ENCODE assay signal across 13 cellular contexts in genomic region chr11:105838668-105839403, GRCh38.
A peak's percentile ranks its signal among the peaks of the same experiment; 100 is the strongest.
DNase-seq lines count a peak whose midpoint lies in the region; ATAC-seq, FAIRE-seq and TF ChIP-seq lines count a peak whose summit lies in the region.
"Had no signal": no experiment of that assay in that cellular context is flagged by ENCODE, and none has a peak within 500 bp of the region (broad histone marks: within the 10 kb centered on the region; RNA-seq: fewer than 3 reads in every experiment).

No MANE protein-coding gene starts in this region.

- peak; percentile 7 for DNase-seq in AG04450 (ENCODE audit: low read depth, low spot score)
- DNase-seq in GM23338 (ENCODE audit: low spot score), result peak; percentile 11
- DNase-seq in Panc1 (ENCODE audit: low read depth, low spot score), result peak; percentile 27
- peak; percentile 16 for DNase-seq in fibroblast of mammary gland (ENCODE audit: low read depth)
- DNase-seq in left lung, result no peak
- no peak for DNase-seq in NCI-H510A (lab: John Stamatoyannopoulos, UW)
- no peak for DNase-seq in pancreas
- DNase-seq: effector memory CD8-positive, alpha-beta T cell; GDM1; stimulated activated naive CD4-positive, alpha-beta T cell; T-helper 2 cell had no signal

- TF ChIP-seq CTCF in AG04450 (IDR thresholded peaks at IDR 0.05; ENCODE audit: low read depth, low read length) (no peak), GM23338 (conservative IDR thresholded peaks at IDR 0.05; ENCODE audit: low read depth in 2 of 2) (0 out of 4 replicates have a peak, but pooled peaks of 1 of the 2 experiments have one; percentile 11), Panc1 (IDR thresholded peaks at IDR 0.05) (no peak), fibroblast of mammary gland (conservative IDR thresholded peaks at IDR 0.05; ENCODE audit: control insufficient read depth, insufficient read depth, low read depth, low read length) (no peak), left lung (IDR thresholded peaks at IDR 0.05) (no peak), pancreas (IDR thresholded peaks at IDR 0.05) (no peak)

- no peak overlapping the region for H3K4me2 ChIP-seq in GM23338

- no peaks in the 10 kb centered on the region for H3K27me3 Mint-ChIP-seq in GM23338 (ENCODE audit: insufficient read depth, low read depth, poor library complexity)

- WGBS in pancreas, 2 donors, result 70% methylated on average over 4 of the region's 4 CpGs

- ATAC-seq in GM23338, result no peak; the same call in 2 of the 3 replicates
- ATAC-seq in Panc1, result no peak
- no peak for ATAC-seq in GM18861 (IDR thresholded peaks at IDR 0.05; ENCODE audit: unreplicated experiment)
- no peak for ATAC-seq in left lung
- no peak for ATAC-seq in pancreas
- ATAC-seq: effector memory CD8-positive, alpha-beta T cell had no signal

- no peak for FAIRE-seq in pancreas (lab: Jason Lieb, UNC)

- no peaks in the 10 kb centered on the region for H3K9me3 Mint-ChIP-seq in GM23338
- H3K9me3 Mint-ChIP-seq: effector memory CD8-positive, alpha-beta T cell; neural crest cell had no signal

- no peak overlapping the region for H3K4me3 Mint-ChIP-seq in GM23338
- H3K4me3 Mint-ChIP-seq: effector memory CD8-positive, alpha-beta T cell; neural crest cell had no signal

- H3K9me3 ChIP-seq in AG04450 (ENCODE audit: control insufficient read depth, insufficient read depth, low read length) (no peaks in the 10 kb centered on the region), Panc1 (ENCODE audit: control insufficient read depth, insufficient read depth, low read depth, low read length) (0 out of 2 replicates have a peak, but pooled peaks cover 3% of the 10 kb centered on the region), left lung (no peaks in the 10 kb centered on the region), pancreas (no peaks in the 10 kb centered on the region)

- no peak overlapping the region for H2AFZ ChIP-seq in GM23338

- in situ Hi-C loops in Panc1 (cut with HindIII; ENCODE audit: low pct_unique_long_range_greater_than_20kb, low sequenced_read_pairs), result no loop called here

- no peak overlapping the region for H3K4me3 ChIP-seq in AG04450 (ENCODE audit: low read depth, low read length)
- no peak overlapping the region for H3K4me3 ChIP-seq in GM23338
- H3K4me3 ChIP-seq in Panc1 (ENCODE audit: low read depth in 2 of 2, low read length in 2 of 2), result no peak overlapping the region
- H3K4me3 ChIP-seq in fibroblast of mammary gland (ENCODE audit: control insufficient read depth, low read depth, low read length), result no peak overlapping the region
- no peak overlapping the region for H3K4me3 ChIP-seq in left lung
- H3K4me3 ChIP-seq in pancreas, result no peak overlapping the region

- H3F3A ChIP-seq in GM23338 (replicated peaks; ENCODE audit: low read depth), result no peaks in the 10 kb centered on the region

- H3K79me2 ChIP-seq in GM23338 (replicated peaks; ENCODE audit: insufficient read depth), result no peaks in the 10 kb centered on the region

- H3K4me1 ChIP-seq in GM23338 (ENCODE audit: insufficient read depth), result no peaks in the 10 kb centered on the region
- H3K4me1 ChIP-seq in Panc1 (ENCODE audit: control insufficient read depth, insufficient read depth, low read length), result no peaks in the 10 kb centered on the region
- H3K4me1 ChIP-seq in left lung, result no peaks in the 10 kb centered on the region
- H3K4me1 ChIP-seq in pancreas, result no peaks in the 10 kb centered on the region

- H3K27me3 ChIP-seq in AG04450 (ENCODE audit: control insufficient read depth, insufficient read depth, low read length) (no peaks in the 10 kb centered on the region), GM23338 (ENCODE audit: insufficient read depth) (no peaks in the 10 kb centered on the region), Panc1 (ENCODE audit: control insufficient read depth, insufficient read depth, low read length) (no peaks in the 10 kb centered on the region), left lung (no peaks in the 10 kb centered on the region), pancreas (no peaks in the 10 kb centered on the region)

- H3K9me2 ChIP-seq in GM23338 (ENCODE audit: insufficient read depth), result no peaks in the 10 kb centered on the region; the same call in 1 of the 2 replicates

- CTCF ChIA-PET in AG04450 (lab: Charles Lee), result no interaction called here
- CTCF ChIA-PET in Panc1 (lab: Charles Lee), result interaction anchor here (0.7 kb wide), 1 partner anchor 14 kb away, joined by 3 read pairs; no protein-coding TSS in a partner anchor

- H3K27ac ChIP-seq in AG04450 (ENCODE audit: low read depth, low read length) (no peak overlapping the region), GM23338 (ENCODE audit: low read depth) (no peak overlapping the region), Panc1 (ENCODE audit: low read length) (no peak overlapping the region), left lung (no peak overlapping the region), pancreas (no peak overlapping the region)

- H3K36me3 ChIP-seq in GM23338 (ENCODE audit: insufficient read depth) (no peaks in the 10 kb centered on the region; the same call in 1 of the 2 replicates), Panc1 (ENCODE audit: control insufficient read depth, insufficient read depth, low read length) (no peaks in the 10 kb centered on the region), left lung (no peaks in the 10 kb centered on the region), pancreas (no peaks in the 10 kb centered on the region)

- H3K4me1 Mint-ChIP-seq in GM23338, result no peaks in the 10 kb centered on the region; the same call in 2 of the 3 replicates
- H3K4me1 Mint-ChIP-seq: neural crest cell had no signal

- BruUV-seq in Panc1 (replicated peaks; lab: Mats Ljungman, UMichigan), result no TSS peak

- intact Hi-C loops in Panc1 (cut with micrococcal nuclease; ENCODE audit: unreplicated experiment), result no loop called here
- intact Hi-C loops in left lung (cut with DNase I), result no loop called here
- intact Hi-C loops in pancreas (cut with DNase I), result no loop called here

- no peaks in the 10 kb centered on the region for H4K20me1 ChIP-seq in GM23338 (replicated peaks; ENCODE audit: insufficient read depth)

- POLR2A ChIA-PET in AG04450 (lab: Yijun Ruan, JAX), result no interaction called here
- POLR2A ChIA-PET in Panc1 (lab: Charles Lee), result interaction anchor here (0.6 kb wide), 1 partner anchor 33 kb away, joined by 3 read pairs; no protein-coding TSS in a partner anchor

- H3K27ac Mint-ChIP-seq in GM23338, result no peak overlapping the region
- H3K27ac Mint-ChIP-seq: effector memory CD8-positive, alpha-beta T cell had no signal

- H3K36me3 Mint-ChIP-seq in GM23338 (ENCODE audit: low read depth), result no peaks in the 10 kb centered on the region

TF ChIP-seq in GM23338, 12 proteins besides CTCF, POLR2A, EP300 and RAD21:
- TF ChIP-seq POLR2AphosphoS5 (IDR thresholded peaks at IDR 0.05; ENCODE audit: low read depth), result no peak

Comparison
In these comparisons a context has a peak if more than half of its experiments do, and no peak if none do; other contexts are left out.
1. DNase-seq: peak in AG04450 (single experiment), GM23338 (single experiment), Panc1 (single experiment) and fibroblast of mammary gland (single experiment); none in left lung (0 of 2), NCI-H510A (single experiment) and pancreas (0 of 6).